1 cellular context compared by ENCODE assay signal in the genomic region with DNA sequence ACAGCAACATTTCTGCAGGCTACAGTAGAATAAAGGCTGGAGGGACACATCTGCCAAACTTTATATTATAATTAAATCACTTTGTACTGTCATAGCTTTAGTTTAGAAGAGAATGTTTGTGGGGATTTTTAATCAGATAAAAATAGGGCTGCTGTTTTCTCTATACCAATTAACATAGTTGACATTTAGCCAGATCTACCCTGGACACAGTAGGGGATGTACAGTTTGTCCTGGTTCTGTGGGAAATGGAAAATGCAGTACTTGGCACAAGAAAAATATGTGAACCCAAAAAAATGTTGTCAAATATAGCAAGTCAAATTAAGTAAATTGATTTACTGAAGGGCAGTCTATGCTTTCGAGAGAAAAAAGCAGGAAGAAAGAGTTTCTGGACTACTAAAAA.
TF ChIP-seq lines count a peak whose summit lies in the region.

No MANE protein-coding gene starts in this region.

TF ChIP-seq in GM23338, 12 proteins besides CTCF, POLR2A, EP300 and RAD21:
- no peak for TF ChIP-seq CREB1 (CRISPR knock-in tag; IDR thresholded peaks at IDR 0.05; ENCODE audit: low read depth)
- TF ChIP-seq, protein P1, sequence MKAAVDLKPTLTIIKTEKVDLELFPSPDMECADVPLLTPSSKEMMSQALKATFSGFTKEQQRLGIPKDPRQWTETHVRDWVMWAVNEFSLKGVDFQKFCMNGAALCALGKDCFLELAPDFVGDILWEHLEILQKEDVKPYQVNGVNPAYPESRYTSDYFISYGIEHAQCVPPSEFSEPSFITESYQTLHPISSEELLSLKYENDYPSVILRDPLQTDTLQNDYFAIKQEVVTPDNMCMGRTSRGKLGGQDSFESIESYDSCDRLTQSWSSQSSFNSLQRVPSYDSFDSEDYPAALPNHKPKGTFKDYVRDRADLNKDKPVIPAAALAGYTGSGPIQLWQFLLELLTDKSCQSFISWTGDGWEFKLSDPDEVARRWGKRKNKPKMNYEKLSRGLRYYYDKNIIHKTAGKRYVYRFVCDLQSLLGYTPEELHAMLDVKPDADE (IDR thresholded peaks at IDR 0.05): no peak
- TF ChIP-seq ZNF114 (CRISPR knock-in tag; IDR thresholded peaks at IDR 0.05): no peak
- no peak for TF ChIP-seq JUNB (IDR thresholded peaks at IDR 0.05; ENCODE audit: unreplicated experiment)
- no peak for TF ChIP-seq ZNF462 (CRISPR knock-in tag; IDR thresholded peaks at IDR 0.05)
- no peak for TF ChIP-seq EZH2 (IDR thresholded peaks at IDR 0.05; ENCODE audit: low read depth, unreplicated experiment)
- no peak for TF ChIP-seq NANOG (IDR thresholded peaks at IDR 0.05; ENCODE audit: borderline replicate concordance)
- TF ChIP-seq ZNF331 (CRISPR knock-in tag; IDR thresholded peaks at IDR 0.05; ENCODE audit: low read depth): no peak
